7 cellular contexts compared by ENCODE assay signal in the genomic region with DNA sequence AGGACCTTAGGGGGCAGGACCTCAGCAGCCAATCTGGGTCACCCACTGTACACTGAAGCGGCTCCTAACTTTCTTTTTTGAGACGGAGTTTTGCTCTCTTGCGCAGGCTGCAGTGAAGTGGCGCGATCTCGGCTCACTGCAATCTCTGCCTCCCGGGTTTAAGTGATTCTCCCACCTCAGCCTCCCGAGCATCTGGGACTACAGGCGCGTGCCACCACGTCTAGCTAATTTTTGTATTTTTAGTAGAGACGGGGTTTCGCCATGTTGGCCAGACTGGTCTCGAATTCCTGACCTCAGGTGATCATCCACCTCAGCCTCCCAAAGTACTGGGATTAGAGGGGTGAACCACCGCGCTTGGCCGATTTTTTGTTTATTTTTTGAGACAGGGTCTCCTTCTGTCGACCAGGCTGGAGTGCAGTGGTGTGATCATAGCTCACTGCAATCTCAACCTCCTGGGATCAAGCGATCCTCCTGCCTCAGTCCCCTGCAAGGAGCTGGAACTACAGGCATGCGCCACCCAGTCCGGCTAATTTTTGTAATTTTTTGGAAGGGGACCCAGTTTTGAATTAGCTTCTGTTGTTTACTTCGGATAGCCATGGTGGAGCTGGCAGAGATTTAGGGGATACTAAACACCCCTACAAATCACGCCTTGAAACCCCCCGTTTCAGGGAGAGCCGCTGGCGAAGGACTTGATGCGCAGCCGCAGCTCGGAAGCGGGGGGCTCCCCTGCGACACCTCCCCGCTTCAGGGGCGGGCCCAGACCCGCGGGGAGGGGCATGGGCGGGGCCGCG. TPM values are rescaled to one million over a fixed set of nuclear protein-coding genes. Genes with fewer than 3 reads are reported as not detected.
DNase-seq lines count a peak whose midpoint lies in the region; ATAC-seq and TF ChIP-seq lines count a peak whose summit lies in the region.

No MANE protein-coding gene starts in this region.

- DNase-seq in activated B cell treated with CpG ODN at 0.5 μM for 24 hours = no peak
- peak; percentile 95 for DNase-seq in hepatic stellate cell (ENCODE audit: low spot score)
- DNase-seq in spleen = no peak
- DNase-seq in posterior vena cava (ENCODE audit: low spot score) = no peak

- intact Hi-C loops in activated B cell treated with CpG ODN at 0.5 μM for 24 hours (cut with micrococcal nuclease) (loop anchor here (1.0 to 10.0 kb wide), 6 partner anchors 16 to 979 kb away; a partner anchor contains a TSS), spleen (cut with DNase I; ENCODE audit: low total_unique reads) (loop anchor here (10.0 kb wide), 1 partner anchor 69 kb away; a partner anchor contains a TSS), posterior vena cava (cut with DNase I) (loop anchor here in 1 of 2 donors (10.0 kb wide), 1 partner anchor 69 kb away; a partner anchor contains a TSS)

- H3K27ac Mint-ChIP-seq in activated B cell treated with CpG ODN at 0.5 μM for 24 hours = peak overlapping the region; percentile 95

- H3K9me3 ChIP-seq in HEK293 (ENCODE audit: control insufficient read depth, insufficient read depth, low read depth, low read length) = no peaks in the 10 kb centered on the region
- no peaks in the 10 kb centered on the region for H3K9me3 ChIP-seq in spleen

- no peak overlapping the region; the same call in 1 of the 2 replicates for H3K27ac ChIP-seq in HEK293 (ENCODE audit: extremely low read depth, low read depth, low read length)
- peak overlapping the region; percentile 95 to 99 (median 98) for H3K27ac ChIP-seq in spleen

- H3K4me3 ChIP-seq in HEK293 (ENCODE audit: low read depth, low read length) (peak overlapping the region; percentile 21), spleen (peak overlapping the region; percentile 68 to 98 (median 87))

- H3K27me3 ChIP-seq in spleen (replicated peaks in 1 of 7) = no peaks in the 10 kb centered on the region

- TF ChIP-seq CTCF in HEK293 (tag by site-specific recombination; IDR thresholded peaks at IDR 0.05) (no peak), activated B cell treated with CpG ODN at 0.5 μM for 24 hours (IDR thresholded peaks at IDR 0.05) (no peak), spleen (IDR thresholded peaks at IDR 0.05 in 8 of 11, conservative IDR thresholded peaks at IDR 0.05 in 3 of 11) (no peak)

- 39 to 62% (median 42%) methylated on average over 24 to 38 of the region's 38 CpGs for WGBS in spleen, 5 donors

- no peak for TF ChIP-seq POLR2A in spleen (IDR thresholded peaks at IDR 0.05)

- ATAC-seq in activated B cell treated with CpG ODN at 0.5 μM for 24 hours (ENCODE audit: low read depth) (no peak), HG02938 (IDR thresholded peaks at IDR 0.05; ENCODE audit: unreplicated experiment) (no peak), HG02970 (IDR thresholded peaks at IDR 0.05; ENCODE audit: low FRiP score, unreplicated experiment) (no peak)

- H3K4me1 Mint-ChIP-seq in activated B cell treated with CpG ODN at 0.5 μM for 24 hours = peaks cover 26% of the 10 kb centered on the region

- CTCF ChIA-PET in HEK293 (lab: Yijun Ruan, JAX) (interaction anchor here (0.6 to 1.5 kb wide), 6 partner anchors 21 to 649 kb away, joined by 3 to 5 read pairs (median 4); a partner anchor contains a TSS), activated B cell treated with CpG ODN at 0.5 μM for 24 hours (lab: Charles Lee) (interaction anchor here (0.9 to 10.6 kb wide), 5 partner anchors 18 to 186 kb away, joined by 3 to 136 read pairs (median 4); no protein-coding TSS in a partner anchor)

- H3K4me1 ChIP-seq in HEK293 (ENCODE audit: control insufficient read depth, insufficient read depth, low read length) (peaks cover 9% of the 10 kb centered on the region), spleen (peaks cover 17 to 48% (median 35%) of the 10 kb centered on the region in 6 donors)

- no peaks in the 10 kb centered on the region for H3K27me3 Mint-ChIP-seq in activated B cell treated with CpG ODN at 0.5 μM for 24 hours

- H3K36me3 Mint-ChIP-seq in activated B cell treated with CpG ODN at 0.5 μM for 24 hours (ENCODE audit: low read depth) = peaks cover 10% of the 10 kb centered on the region

- POLR2A ChIA-PET in HEK293 (lab: Yijun Ruan, JAX) (interaction anchor here (0.7 to 5.1 kb wide), 8 partner anchors 10 to 621 kb away, joined by 3 to 53 read pairs (median 6); a partner anchor contains a TSS), activated B cell treated with CpG ODN at 0.5 μM for 24 hours (lab: Charles Lee) (interaction anchor here (0.6 to 4.5 kb wide), 15 partner anchors 15 to 840 kb away, joined by 3 to 37 read pairs (median 4); a partner anchor contains a TSS)

- no peaks in the 10 kb centered on the region for H3K9me3 Mint-ChIP-seq in activated B cell treated with CpG ODN at 0.5 μM for 24 hours

- peaks cover under 1 to 21% of the 10 kb centered on the region in 2 experiments; a peak in 2 of 3 replicates for H3K36me3 ChIP-seq in HEK293 (ENCODE audit: control insufficient read depth in 2 of 2, insufficient read depth in 1 of 2, low read length in 2 of 2)
- H3K36me3 ChIP-seq in spleen = peaks cover 0 to 19% (median 7%) of the 10 kb centered on the region in 6 donors

- H3K4me3 Mint-ChIP-seq in activated B cell treated with CpG ODN at 0.5 μM for 24 hours = peak overlapping the region; percentile 75

TF ChIP-seq in HEK293, 187 proteins besides CTCF, POLR2A, EP300 and RAD21:
- no peak for TF ChIP-seq ZNF394 (tag by site-specific recombination; IDR thresholded peaks at IDR 0.05; ENCODE audit: borderline replicate concordance)
- peak; percentile 57; the same call in 1 of the 2 replicates for TF ChIP-seq ZNF223 (tag by site-specific recombination; IDR thresholded peaks at IDR 0.05)
- TF ChIP-seq GLIS2 (tag by site-specific recombination; IDR thresholded peaks at IDR 0.05) = peak; percentile 95; the same call in 1 of the 2 replicates
- TF ChIP-seq ZNF623 (tag by site-specific recombination; IDR thresholded peaks at IDR 0.05) = no peak
- TF ChIP-seq, protein P1, sequence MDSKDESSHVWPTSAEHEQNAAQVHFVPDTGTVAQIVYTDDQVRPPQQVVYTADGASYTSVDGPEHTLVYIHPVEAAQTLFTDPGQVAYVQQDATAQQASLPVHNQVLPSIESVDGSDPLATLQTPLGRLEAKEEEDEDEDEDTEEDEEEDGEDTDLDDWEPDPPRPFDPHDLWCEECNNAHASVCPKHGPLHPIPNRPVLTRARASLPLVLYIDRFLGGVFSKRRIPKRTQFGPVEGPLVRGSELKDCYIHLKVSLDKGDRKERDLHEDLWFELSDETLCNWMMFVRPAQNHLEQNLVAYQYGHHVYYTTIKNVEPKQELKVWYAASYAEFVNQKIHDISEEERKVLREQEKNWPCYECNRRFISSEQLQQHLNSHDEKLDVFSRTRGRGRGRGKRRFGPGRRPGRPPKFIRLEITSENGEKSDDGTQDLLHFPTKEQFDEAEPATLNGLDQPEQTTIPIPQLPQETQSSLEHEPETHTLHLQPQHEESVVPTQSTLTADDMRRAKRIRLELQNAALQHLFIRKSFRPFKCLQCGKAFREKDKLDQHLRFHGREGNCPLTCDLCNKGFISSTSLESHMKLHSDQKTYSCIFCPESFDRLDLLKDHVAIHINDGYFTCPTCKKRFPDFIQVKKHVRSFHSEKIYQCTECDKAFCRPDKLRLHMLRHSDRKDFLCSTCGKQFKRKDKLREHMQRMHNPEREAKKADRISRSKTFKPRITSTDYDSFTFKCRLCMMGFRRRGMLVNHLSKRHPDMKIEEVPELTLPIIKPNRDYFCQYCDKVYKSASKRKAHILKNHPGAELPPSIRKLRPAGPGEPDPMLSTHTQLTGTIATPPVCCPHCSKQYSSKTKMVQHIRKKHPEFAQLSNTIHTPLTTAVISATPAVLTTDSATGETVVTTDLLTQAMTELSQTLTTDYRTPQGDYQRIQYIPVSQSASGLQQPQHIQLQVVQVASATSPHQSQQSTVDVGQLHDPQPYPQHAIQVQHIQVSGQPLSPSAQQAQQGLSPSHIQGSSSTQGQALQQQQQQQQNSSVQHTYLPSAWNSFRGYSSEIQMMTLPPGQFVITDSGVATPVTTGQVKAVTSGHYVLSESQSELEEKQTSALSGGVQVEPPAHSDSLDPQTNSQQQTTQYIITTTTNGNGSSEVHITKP (tag by site-specific recombination; IDR thresholded peaks at IDR 0.05) = peak; percentile 98
- TF ChIP-seq ZNF324 (tag by site-specific recombination; IDR thresholded peaks at IDR 0.05) = no peak
- TF ChIP-seq ZNF433 (tag by site-specific recombination; IDR thresholded peaks at IDR 0.05; ENCODE audit: low read depth) = no peak

RNA-seq across cellular contexts. Expression of a gene that starts 1.5 kb away (rescaled TPM):
- total RNA-seq in activated B cell treated with CpG ODN at 0.5 μM for 24 hours (100 and 116 TPM in 2 replicates), spleen (100 to 1,000 TPM in 6 of 7 donors, 10 to 100 TPM in 1; 97.8 to 229 (median 109) TPM), posterior vena cava (10 to 100 TPM; 37.7 to 42.3 TPM)
- 100 to 1,000 TPM in 1 of 3 donors, 10 to 100 TPM in 2; 54.0 to 106 (median 93.7) TPM for polyA plus RNA-seq in spleen
